Comparison of ENCODE assay signal across 9 cellular contexts in genomic region chr6:71190809-71191208, GRCh38.
A peak's percentile ranks its signal among the peaks of the same experiment; 100 is the strongest.
DNase-seq lines count a peak whose midpoint lies in the region; ATAC-seq and TF ChIP-seq lines count a peak whose summit lies in the region.
"Had no signal": no experiment of that assay in that cellular context is flagged by ENCODE, and none has a peak within 500 bp of the region (broad histone marks: within the 10 kb centered on the region; RNA-seq: fewer than 3 reads in every experiment).

No MANE protein-coding gene starts in this region.

- no peaks in the 10 kb centered on the region for H3K9me3 ChIP-seq in CD4-positive, CD25-positive, alpha-beta regulatory T cell (ENCODE audit: control insufficient read depth in 2 of 2, low read length in 2 of 2)
- H3K9me3 ChIP-seq in Loucy (ENCODE audit: insufficient read depth, low read depth, low read length), result no peaks in the 10 kb centered on the region
- H3K9me3 ChIP-seq in adrenal gland (replicated peaks in 1 of 3), result no peaks in the 10 kb centered on the region
- no peaks in the 10 kb centered on the region for H3K9me3 ChIP-seq in liver (ENCODE audit: control insufficient read depth in 4 of 4, low read length in 3 of 4)

- TF ChIP-seq CTCF in Loucy (conservative IDR thresholded peaks at IDR 0.05; ENCODE audit: low read length) (peak; percentile 73), adrenal gland (IDR thresholded peaks at IDR 0.05) (peak in 5 of 6 experiments; percentile 28 to 59 (median 47)), liver (IDR thresholded peaks at IDR 0.05; ENCODE audit: low read depth, low read length, missing input control) (no peak)

- no peaks in the 10 kb centered on the region for H3K27me3 Mint-ChIP-seq in CD4-positive, CD25-positive, alpha-beta regulatory T cell

- H3K9me3 Mint-ChIP-seq in CD4-positive, CD25-positive, alpha-beta regulatory T cell, result peaks cover 0 to 2% (median 0%) of the 10 kb centered on the region in 7 donors

- H3F3A ChIP-seq in Loucy (ENCODE audit: low read depth), result no peaks in the 10 kb centered on the region

- H3K4me1 ChIP-seq in CD4-positive, CD25-positive, alpha-beta regulatory T cell (ENCODE audit: control insufficient read depth, insufficient read depth, low read length, poor library complexity, severe bottlenecking), result no peaks in the 10 kb centered on the region
- no peaks in the 10 kb centered on the region for H3K4me1 ChIP-seq in Loucy (ENCODE audit: insufficient read depth, low read length, poor library complexity, severe bottlenecking)
- H3K4me1 ChIP-seq in adrenal gland (replicated peaks in 1 of 2), result no peaks in the 10 kb centered on the region
- no peaks in the 10 kb centered on the region for H3K4me1 ChIP-seq in liver (ENCODE audit: control insufficient read depth in 4 of 4, insufficient read depth in 4 of 4, low read length in 3 of 4)

- no peak overlapping the region for H3K27ac Mint-ChIP-seq in CD4-positive, CD25-positive, alpha-beta regulatory T cell

- peaks cover 3% of the 10 kb centered on the region for H3K27me3 ChIP-seq in CD4-positive, CD25-positive, alpha-beta regulatory T cell (ENCODE audit: control insufficient read depth, insufficient read depth, low read length)
- H3K27me3 ChIP-seq in Loucy (ENCODE audit: insufficient read depth, low read length, poor library complexity, severe bottlenecking) (no peaks in the 10 kb centered on the region), adrenal gland (no peaks in the 10 kb centered on the region), liver (ENCODE audit: control insufficient read depth in 4 of 4, insufficient read depth in 4 of 4, low read length in 3 of 4) (no peaks in the 10 kb centered on the region)

- H2AFZ ChIP-seq in Loucy (ENCODE audit: low read length), result no peak overlapping the region

- peak; percentile 63 to 67 for TF ChIP-seq RAD21 in liver (IDR thresholded peaks at IDR 0.05)

- H3K36me3 ChIP-seq in CD4-positive, CD25-positive, alpha-beta regulatory T cell (ENCODE audit: control insufficient read depth, insufficient read depth, low read length), result no peaks in the 10 kb centered on the region
- H3K36me3 ChIP-seq in Loucy (ENCODE audit: insufficient read depth, low read length) (no peaks in the 10 kb centered on the region), adrenal gland (replicated peaks in 1 of 2) (no peaks in the 10 kb centered on the region), liver (ENCODE audit: control insufficient read depth in 4 of 4, insufficient read depth in 3 of 4, low read depth in 1 of 4, low read length in 3 of 4) (no peaks in the 10 kb centered on the region)
- H3K36me3 ChIP-seq: WERI-Rb-1 had no signal

- intact Hi-C loops in adrenal gland (cut with DNase I), result loop anchor here (5.0 to 10.0 kb wide), 2 partner anchors 154 to 161 kb away; no protein-coding TSS in a partner anchor

- H3K4me3 Mint-ChIP-seq in CD4-positive, CD25-positive, alpha-beta regulatory T cell, result no peak overlapping the region

- no peak overlapping the region for H3K27ac ChIP-seq in CD4-positive, CD25-positive, alpha-beta regulatory T cell (ENCODE audit: insufficient read depth, low read length, poor library complexity, severe bottlenecking)
- H3K27ac ChIP-seq in adrenal gland (no peak overlapping the region), liver (ENCODE audit: low read depth in 1 of 2, low read length in 2 of 2) (no peak overlapping the region)
- H3K27ac ChIP-seq: WERI-Rb-1 had no signal

- no peaks in the 10 kb centered on the region for H3K79me2 ChIP-seq in Loucy (ENCODE audit: insufficient read depth, low read length)

- no peaks in the 10 kb centered on the region for H3K36me3 Mint-ChIP-seq in CD4-positive, CD25-positive, alpha-beta regulatory T cell

- no peaks in the 10 kb centered on the region for H3K4me1 Mint-ChIP-seq in CD4-positive, CD25-positive, alpha-beta regulatory T cell

- H4K20me1 ChIP-seq in Loucy (ENCODE audit: insufficient read depth, low read length, poor library complexity, severe bottlenecking), result no peaks in the 10 kb centered on the region

- TF ChIP-seq POLR2A in adrenal gland (IDR thresholded peaks at IDR 0.05), result no peak

- H3K9ac ChIP-seq in Loucy (ENCODE audit: low read depth, low read length, poor library complexity, severe bottlenecking) (no peak overlapping the region), liver (ENCODE audit: low read depth in 1 of 2, low read length in 2 of 2) (no peak overlapping the region)

- H3K4me3 ChIP-seq in CD4-positive, CD25-positive, alpha-beta regulatory T cell (ENCODE audit: low read depth, low read length), result no peak overlapping the region
- no peak overlapping the region for H3K4me3 ChIP-seq in Loucy (ENCODE audit: low read length, poor library complexity, severe bottlenecking)
- H3K4me3 ChIP-seq in adrenal gland, result no peak overlapping the region
- H3K4me3 ChIP-seq in liver (ENCODE audit: low read depth in 1 of 3, low read length in 3 of 3), result no peak overlapping the region

- no peak for ATAC-seq in CD4-positive, CD25-positive, alpha-beta regulatory T cell (ENCODE audit: low read depth in 2 of 2)
- ATAC-seq in GM19023 (IDR thresholded peaks at IDR 0.05; ENCODE audit: unreplicated experiment), result no peak

- H3K9me2 ChIP-seq in Loucy (replicated peaks; ENCODE audit: low read depth, low read length), result no peaks in the 10 kb centered on the region

- no peak overlapping the region for H3K4me2 ChIP-seq in Loucy (ENCODE audit: low read depth, low read length, poor library complexity, severe bottlenecking)

- DNase-seq in CD4-positive, CD25-positive, alpha-beta regulatory T cell, result peak in 2 of 3 donors; percentile 2 to 8
- DNase-seq in adrenal gland (no peak), globus pallidus (ENCODE audit: low spot score) (no peak), NCI-H774 (lab: John Stamatoyannopoulos, UW) (no peak), NCI-H510A (lab: John Stamatoyannopoulos, UW) (no peak)
- DNase-seq: WERI-Rb-1 had no signal

- 3 to 21% (median 11%) methylated on average over 3 of the region's 3 CpGs for WGBS in adrenal gland, 4 donors
- WGBS in liver, result 11% methylated on average over 3 of the region's 3 CpGs

TF ChIP-seq in liver, 16 proteins besides CTCF, POLR2A, EP300 and RAD21:
- no peak for TF ChIP-seq EGR1 (IDR thresholded peaks at IDR 0.05; ENCODE audit: low read depth in 2 of 2)
TF ChIP-seq in liver: peak in this region for 0.

Comparison
In these comparisons a context has a peak if more than half of its experiments do, and no peak if none do; other contexts are left out.
1. DNase-seq: peak in CD4-positive, CD25-positive, alpha-beta regulatory T cell (2 of 3); none in adrenal gland (0 of 7), globus pallidus (single experiment), NCI-H774 (single experiment) and NCI-H510A (single experiment).